ENCODE assay signal across 15 cellular contexts in the genomic region with DNA sequence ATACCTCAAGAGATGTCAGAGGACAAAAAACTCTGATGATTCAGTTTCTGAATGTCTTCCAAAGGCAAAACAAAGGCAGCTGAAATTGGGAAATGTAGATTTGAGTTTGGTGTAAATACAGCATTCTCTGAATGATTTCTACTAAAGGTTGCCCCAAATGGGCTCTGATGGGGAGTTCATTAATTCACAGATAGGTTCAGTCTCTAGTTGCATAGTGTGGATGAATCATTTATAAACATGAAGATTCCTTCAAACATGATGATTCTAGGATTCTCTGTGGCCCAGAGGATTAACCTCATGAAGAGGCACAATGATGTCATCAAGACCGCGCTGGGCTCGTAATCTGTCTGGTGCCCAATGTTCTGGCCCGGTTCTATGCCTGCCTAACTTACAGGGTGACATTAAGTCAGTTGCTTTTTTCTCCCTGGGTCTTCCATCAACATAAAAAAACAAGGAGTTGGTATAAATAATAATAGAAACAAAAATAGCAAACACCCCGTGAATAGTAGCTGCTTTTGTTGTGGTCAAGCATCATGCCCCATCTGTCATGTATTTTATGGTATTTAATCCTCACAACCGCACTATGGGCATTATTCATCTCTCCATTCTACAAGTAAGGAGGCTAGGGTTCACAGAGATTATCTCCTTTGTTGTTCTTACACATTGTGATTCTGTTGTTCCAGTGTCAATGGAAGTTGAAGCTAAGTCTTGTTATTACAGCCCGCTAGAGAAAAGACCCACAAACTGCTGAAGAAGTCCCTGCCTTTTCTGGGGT.
DNase-seq lines count a peak whose midpoint lies in the region; ATAC-seq and TF ChIP-seq lines count a peak whose summit lies in the region.
"Had no signal": no experiment of that assay in that cellular context is flagged by ENCODE, and none has a peak within 500 bp of the region (broad histone marks: within the 10 kb centered on the region; RNA-seq: fewer than 3 reads in every experiment).

No MANE protein-coding gene starts in this region.

- DNase-seq in SK-N-SH (no peak), SJCRH30 (peak; percentile 51 to 74), fibroblast of peridontal ligament (ENCODE audit: extremely low read depth) (peak; percentile 98), stromal cell of bone marrow (ENCODE audit: low read depth) (peak; percentile 79), occipital lobe (lab: John Stamatoyannopoulos, UW) (no peak)
- DNase-seq in activated naive CD4-positive, alpha-beta T cell treated with anti-CD3 and anti-CD28 coated beads, Interleukin-2, amount 50 U/mL, for 72 hours (ENCODE audit: low spot score in 2 of 2) = no peak
- no peak for DNase-seq in activated CD4-positive, alpha-beta T cell treated with anti-CD3 and anti-CD28 coated beads, Interleukin-2, amount 50 U/mL, for 48 hours
- DNase-seq: Calu3, erythroblast, mesendoderm, NCI-H1092 treated with DMSO at 0.1 percent for 48 hours, RPMI8226 had no signal

- H3K27ac ChIP-seq in SK-N-SH (ENCODE audit: low read depth in 2 of 2, low read length in 1 of 2) = peak overlapping the region; percentile 27 to 58
- peak overlapping the region; percentile 94 for H3K27ac ChIP-seq in SJCRH30
- H3K27ac ChIP-seq: 22Rv1 had no signal

- no peak for TF ChIP-seq RAD21 in SK-N-SH (IDR thresholded peaks at IDR 0.05; ENCODE audit: low read length)

- H3K36me3 ChIP-seq in SK-N-SH (replicated peaks in 1 of 2; ENCODE audit: control insufficient read depth in 1 of 2, insufficient read depth in 2 of 2, low read length in 1 of 2) = no peaks in the 10 kb centered on the region
- H3K36me3 ChIP-seq in SJCRH30 = no peaks in the 10 kb centered on the region

- ATAC-seq in SK-N-SH treated with all-trans-retinoic acid at 6 μM for 48 hours = no peak
- ATAC-seq in activated naive CD4-positive, alpha-beta T cell treated with anti-CD3 and anti-CD28 coated beads, Interleukin-2, amount 50 U/mL, for 72 hours = no peak

- H3K9ac ChIP-seq in SK-N-SH = no peak overlapping the region

- WGBS in SK-N-SH (ENCODE audit: low lambda C conversion rate) = 85% methylated on average over 7 of the region's 7 CpGs

- H3K9me3 Mint-ChIP-seq in activated naive CD4-positive, alpha-beta T cell treated with anti-CD3 and anti-CD28 coated beads, Interleukin-2, amount 50 U/mL, for 72 hours = peaks cover 0 to 4% of the 10 kb centered on the region in 2 donors
- H3K9me3 Mint-ChIP-seq: central memory CD8-positive, alpha-beta T cell had no signal

- H3K27ac Mint-ChIP-seq in activated naive CD4-positive, alpha-beta T cell treated with anti-CD3 and anti-CD28 coated beads, Interleukin-2, amount 50 U/mL, for 72 hours = no peak overlapping the region

- no peak for TF ChIP-seq EP300 in SK-N-SH (IDR thresholded peaks at IDR 0.05; ENCODE audit: borderline replicate concordance in 1 of 2, low read depth in 1 of 2, low read length in 1 of 2)

- no peaks in the 10 kb centered on the region for H4K20me1 ChIP-seq in SK-N-SH (ENCODE audit: insufficient read depth)

- H3K4me1 ChIP-seq in SK-N-SH (ENCODE audit: control insufficient read depth in 1 of 2, insufficient read depth in 2 of 2, low read depth in 1 of 2, low read length in 1 of 2) (peaks cover 12 to 16% of the 10 kb centered on the region in 2 experiments; a peak in 3 of 4 replicates), SJCRH30 (peaks cover 53% of the 10 kb centered on the region)

- no peaks in the 10 kb centered on the region for H3K36me3 Mint-ChIP-seq in activated naive CD4-positive, alpha-beta T cell treated with anti-CD3 and anti-CD28 coated beads, Interleukin-2, amount 50 U/mL, for 72 hours

- H3K27me3 ChIP-seq in SK-N-SH (ENCODE audit: insufficient read depth) = no peaks in the 10 kb centered on the region
- H3K27me3 ChIP-seq in SJCRH30 = no peaks in the 10 kb centered on the region

- no peak for TF ChIP-seq CTCF in SK-N-SH (IDR thresholded peaks at IDR 0.05)

- H3K79me2 ChIP-seq in SK-N-SH (ENCODE audit: insufficient read depth) = no peaks in the 10 kb centered on the region

- CTCF ChIA-PET in SK-N-SH (lab: Yijun Ruan, JAX) = interaction anchor here (1.3 kb wide), 1 partner anchor 147 kb away, joined by 3 read pairs; no protein-coding TSS in a partner anchor

- H3F3A ChIP-seq in SK-N-SH (replicated peaks; ENCODE audit: insufficient read depth) = peaks cover 9% of the 10 kb centered on the region

- no peaks in the 10 kb centered on the region for H3K9me2 ChIP-seq in SK-N-SH

- no peaks in the 10 kb centered on the region for H3K9me3 ChIP-seq in SK-N-SH
- H3K9me3 ChIP-seq in SJCRH30 (replicated peaks) = no peaks in the 10 kb centered on the region

- H2AFZ ChIP-seq in SK-N-SH (ENCODE audit: low read depth) = no peak overlapping the region; the same call in 1 of the 2 replicates

- POLR2A ChIA-PET in SK-N-SH (lab: Yijun Ruan, JAX) = interaction anchor here (0.7 kb wide), 1 partner anchor 103 kb away, joined by 3 read pairs; no protein-coding TSS in a partner anchor

- H3K4me3 ChIP-seq in SK-N-SH (ENCODE audit: low read depth in 2 of 2, low read length in 1 of 2) = no peak overlapping the region
- peak overlapping the region; percentile 14; the same call in 1 of the 2 replicates for H3K4me3 ChIP-seq in SJCRH30

- no peak overlapping the region for H3K4me2 ChIP-seq in SK-N-SH

TF ChIP-seq in SK-N-SH, 30 proteins besides CTCF, POLR2A, EP300 and RAD21:
- TF ChIP-seq, protein P1, sequence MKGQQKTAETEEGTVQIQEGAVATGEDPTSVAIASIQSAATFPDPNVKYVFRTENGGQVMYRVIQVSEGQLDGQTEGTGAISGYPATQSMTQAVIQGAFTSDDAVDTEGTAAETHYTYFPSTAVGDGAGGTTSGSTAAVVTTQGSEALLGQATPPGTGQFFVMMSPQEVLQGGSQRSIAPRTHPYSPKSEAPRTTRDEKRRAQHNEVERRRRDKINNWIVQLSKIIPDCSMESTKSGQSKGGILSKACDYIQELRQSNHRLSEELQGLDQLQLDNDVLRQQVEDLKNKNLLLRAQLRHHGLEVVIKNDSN (IDR thresholded peaks at IDR 0.05; ENCODE audit: borderline replicate concordance, low read depth) = no peak
- 0 out of 2 replicates have a peak, but pooled peaks have one; percentile 6 for TF ChIP-seq TCF12 (IDR thresholded peaks at IDR 0.05)
- TF ChIP-seq NFIC (IDR thresholded peaks at IDR 0.05; ENCODE audit: borderline replicate concordance) = peak; percentile 21; the same call in 1 of the 2 replicates
- TF ChIP-seq FOXJ3 (CRISPR knock-in tag; IDR thresholded peaks at IDR 0.05) = no peak
- TF ChIP-seq MEF2A (IDR thresholded peaks at IDR 0.05; ENCODE audit: borderline replicate concordance, low read depth) = no peak
- TF ChIP-seq FOSL2 (IDR thresholded peaks at IDR 0.05; ENCODE audit: borderline replicate concordance, low read depth) = peak; percentile 29; the same call in 1 of the 2 replicates
- TF ChIP-seq RFX5 (IDR thresholded peaks at IDR 0.05; ENCODE audit: low read length) = no peak
- TF ChIP-seq GABPA (IDR thresholded peaks at IDR 0.05; ENCODE audit: low read depth) = no peak
- TF ChIP-seq JUND (IDR thresholded peaks at IDR 0.05) = no peak
- no peak for TF ChIP-seq NRF1 (IDR thresholded peaks at IDR 0.05; ENCODE audit: low read depth, low read length)
- no peak for TF ChIP-seq SIN3A (IDR thresholded peaks at IDR 0.05; ENCODE audit: borderline replicate concordance, low read depth, low read length)
- no peak for TF ChIP-seq TAF1 (IDR thresholded peaks at IDR 0.05; ENCODE audit: borderline replicate concordance, low read depth, low read length)
TF ChIP-seq in SK-N-SH: peak in this region for 3.

TF ChIP-seq in SK-N-SH treated with all-trans-retinoic acid at 6 μM for 48 hours, 23 proteins besides CTCF, POLR2A, EP300 and RAD21:
- TF ChIP-seq ZNF70 (CRISPR knock-in tag; IDR thresholded peaks at IDR 0.05) (no peak), ISL1 (CRISPR knock-in tag; IDR thresholded peaks at IDR 0.05) (no peak)

Comparison
In these comparisons a context has a peak if more than half of its experiments do, and no peak if none do; other contexts are left out.
1. DNase-seq: peak in SJCRH30 (2 of 2), fibroblast of peridontal ligament (single experiment) and stromal cell of bone marrow (single experiment); none in SK-N-SH (single experiment), occipital lobe (single experiment), activated naive CD4-positive, alpha-beta T cell treated with anti-CD3 and anti-CD28 coated beads, Interleukin-2, amount 50 U/mL, for 72 hours (0 of 2) and activated CD4-positive, alpha-beta T cell treated with anti-CD3 and anti-CD28 coated beads, Interleukin-2, amount 50 U/mL, for 48 hours (0 of 2).